17 cellular contexts compared by ENCODE assay signal in the genomic region with DNA sequence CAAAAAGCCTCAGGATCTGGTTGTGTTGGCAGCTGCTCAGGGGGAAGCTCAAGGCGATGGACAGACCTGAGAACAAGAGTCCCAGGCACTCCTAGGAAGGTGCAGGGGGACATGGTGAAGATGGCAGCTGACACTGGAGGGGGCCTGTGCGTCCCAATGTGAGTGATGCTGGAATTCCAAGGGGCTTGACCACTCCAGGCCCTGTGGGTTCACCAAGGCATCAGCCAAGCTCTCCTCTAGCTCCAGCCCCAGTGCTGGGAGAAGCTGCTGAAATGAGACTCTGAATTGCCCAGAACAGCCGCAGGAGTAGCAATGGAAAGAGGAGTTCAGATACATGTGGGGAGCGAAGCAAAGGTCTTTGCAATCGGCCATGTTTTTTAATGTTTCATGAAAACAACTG. TPM values are rescaled to one million over a fixed set of nuclear protein-coding genes. Genes with fewer than 3 reads are reported as not detected.
DNase-seq lines count a peak whose midpoint lies in the region; ATAC-seq, FAIRE-seq and TF ChIP-seq lines count a peak whose summit lies in the region.
"Had no signal": no experiment of that assay in that cellular context is flagged by ENCODE, and none has a peak within 500 bp of the region (broad histone marks: within the 10 kb centered on the region; RNA-seq: fewer than 3 reads in every experiment).

No MANE protein-coding gene starts in this region.

- H3K9me3 Mint-ChIP-seq in activated CD8-positive, alpha-beta memory T cell treated with anti-CD3 and anti-CD28 coated beads, Interleukin-2, amount 10 ng/mL, durations not matched to agents 7 days and 5 days (ENCODE audit: low read depth): no peaks in the 10 kb centered on the region
- no peaks in the 10 kb centered on the region for H3K9me3 Mint-ChIP-seq in CD4-positive, alpha-beta memory T cell
- no peaks in the 10 kb centered on the region for H3K9me3 Mint-ChIP-seq in activated CD8-positive, alpha-beta T cell treated with anti-CD3 and anti-CD28 coated beads, Interleukin-2, amount 10 ng/mL, durations not matched to agents 7 days and 5 days (ENCODE audit: insufficient read depth)
- no peaks in the 10 kb centered on the region for H3K9me3 Mint-ChIP-seq in naive thymus-derived CD8-positive, alpha-beta T cell
- H3K9me3 Mint-ChIP-seq: IgD-negative memory B cell had no signal

- TF ChIP-seq POLR2A in GM12892 (IDR thresholded peaks at IDR 0.05; ENCODE audit: low read depth, low read length): no peak

- H3K4me1 Mint-ChIP-seq in activated CD8-positive, alpha-beta memory T cell treated with anti-CD3 and anti-CD28 coated beads, Interleukin-2, amount 10 ng/mL, durations not matched to agents 7 days and 5 days: peaks cover 9% of the 10 kb centered on the region
- H3K4me1 Mint-ChIP-seq in CD4-positive, alpha-beta memory T cell: peaks cover 14 to 35% (median 17%) of the 10 kb centered on the region in 4 donors
- peaks cover 19% of the 10 kb centered on the region for H3K4me1 Mint-ChIP-seq in activated CD8-positive, alpha-beta T cell treated with anti-CD3 and anti-CD28 coated beads, Interleukin-2, amount 10 ng/mL, durations not matched to agents 7 days and 5 days (ENCODE audit: low read depth)
- peaks cover 8 to 22% (median 16%) of the 10 kb centered on the region in 4 donors for H3K4me1 Mint-ChIP-seq in naive thymus-derived CD8-positive, alpha-beta T cell

- intact Hi-C loops in CD4-positive, alpha-beta memory T cell (cut with micrococcal nuclease): no loop called here

- peaks cover 30% of the 10 kb centered on the region for H3K4me1 ChIP-seq in CD4-positive, alpha-beta memory T cell (ENCODE audit: insufficient read depth, low read length)
- H3K4me1 ChIP-seq: A549 had no signal

- no peaks in the 10 kb centered on the region for H3K9me3 ChIP-seq in CD4-positive, alpha-beta memory T cell (ENCODE audit: control insufficient read depth in 1 of 2, low read length in 2 of 2)
- H3K9me3 ChIP-seq: A549 had no signal

- no peak overlapping the region for H3K4me3 ChIP-seq in CD4-positive, alpha-beta memory T cell (ENCODE audit: low read length in 2 of 2)
- H3K4me3 ChIP-seq: A549, GM23248 had no signal

- CTCF ChIA-PET in activated CD8-positive, alpha-beta memory T cell treated with anti-CD3 and anti-CD28 coated beads, Interleukin-2, amount 10 ng/mL, durations not matched to agents 7 days and 5 days (lab: Charles Lee): interaction anchor here (1.8 to 4.1 kb wide), 2 partner anchors 9 to 114 kb away, joined by 4 to 24 read pairs; no protein-coding TSS in a partner anchor
- CTCF ChIA-PET in CD4-positive, alpha-beta memory T cell (lab: Charles Lee; ENCODE audit: partially characterized antibody): interaction anchor here (0.5 to 13.3 kb wide), 6 partner anchors 13 to 160 kb away, joined by 3 to 218 read pairs (median 13); no protein-coding TSS in a partner anchor
- CTCF ChIA-PET in activated CD8-positive, alpha-beta T cell treated with anti-CD3 and anti-CD28 coated beads, Interleukin-2, amount 10 ng/mL, durations not matched to agents 7 days and 5 days (lab: Charles Lee): interaction anchor here (1.8 to 2.6 kb wide), 4 partner anchors 20 to 160 kb away, joined by 7 to 10 read pairs (median 8); no protein-coding TSS in a partner anchor

- H3K4me3 Mint-ChIP-seq in activated CD8-positive, alpha-beta memory T cell treated with anti-CD3 and anti-CD28 coated beads, Interleukin-2, amount 10 ng/mL, durations not matched to agents 7 days and 5 days: no peak overlapping the region
- H3K4me3 Mint-ChIP-seq in CD4-positive, alpha-beta memory T cell: no peak overlapping the region
- no peak overlapping the region for H3K4me3 Mint-ChIP-seq in activated CD8-positive, alpha-beta T cell treated with anti-CD3 and anti-CD28 coated beads, Interleukin-2, amount 10 ng/mL, durations not matched to agents 7 days and 5 days
- no peak overlapping the region for H3K4me3 Mint-ChIP-seq in naive thymus-derived CD8-positive, alpha-beta T cell
- H3K4me3 Mint-ChIP-seq: IgD-negative memory B cell had no signal

- H3K36me3 Mint-ChIP-seq in activated CD8-positive, alpha-beta memory T cell treated with anti-CD3 and anti-CD28 coated beads, Interleukin-2, amount 10 ng/mL, durations not matched to agents 7 days and 5 days: peaks cover 57% of the 10 kb centered on the region
- H3K36me3 Mint-ChIP-seq in CD4-positive, alpha-beta memory T cell: peaks cover 69 to 84% of the 10 kb centered on the region in 2 donors
- H3K36me3 Mint-ChIP-seq in activated CD8-positive, alpha-beta T cell treated with anti-CD3 and anti-CD28 coated beads, Interleukin-2, amount 10 ng/mL, durations not matched to agents 7 days and 5 days (ENCODE audit: low read depth): peaks cover 71% of the 10 kb centered on the region
- peaks cover 7 to 84% (median 31%) of the 10 kb centered on the region in 3 donors for H3K36me3 Mint-ChIP-seq in naive thymus-derived CD8-positive, alpha-beta T cell

- H3K27me3 Mint-ChIP-seq in activated CD8-positive, alpha-beta memory T cell treated with anti-CD3 and anti-CD28 coated beads, Interleukin-2, amount 10 ng/mL, durations not matched to agents 7 days and 5 days: no peaks in the 10 kb centered on the region
- no peaks in the 10 kb centered on the region for H3K27me3 Mint-ChIP-seq in CD4-positive, alpha-beta memory T cell
- no peaks in the 10 kb centered on the region for H3K27me3 Mint-ChIP-seq in activated CD8-positive, alpha-beta T cell treated with anti-CD3 and anti-CD28 coated beads, Interleukin-2, amount 10 ng/mL, durations not matched to agents 7 days and 5 days (ENCODE audit: low read depth)
- H3K27me3 Mint-ChIP-seq in naive thymus-derived CD8-positive, alpha-beta T cell: no peaks in the 10 kb centered on the region
- H3K27me3 Mint-ChIP-seq: IgD-negative memory B cell had no signal

- POLR2A ChIA-PET in CD4-positive, alpha-beta memory T cell (lab: Charles Lee; ENCODE audit: partially characterized antibody): interaction anchor here (0.6 to 2.1 kb wide), 4 partner anchors 9 to 114 kb away, joined by 3 to 7 read pairs (median 4); a partner anchor contains a TSS
- POLR2A ChIA-PET in activated CD8-positive, alpha-beta T cell treated with anti-CD3 and anti-CD28 coated beads, Interleukin-2, amount 10 ng/mL, durations not matched to agents 7 days and 5 days (lab: Charles Lee): no interaction called here
- POLR2A ChIA-PET in naive thymus-derived CD8-positive, alpha-beta T cell (lab: Charles Lee): interaction anchor here (0.5 to 1.8 kb wide), 5 partner anchors 13 to 113 kb away, joined by 3 to 7 read pairs (median 3); a partner anchor contains a TSS

- no peak overlapping the region for H3K27ac ChIP-seq in CD4-positive, alpha-beta memory T cell (ENCODE audit: low read depth, low read length)
- H3K27ac ChIP-seq: A549, C4-2B, GM23248 had no signal

- no peak for ATAC-seq in activated CD8-positive, alpha-beta memory T cell treated with anti-CD3 and anti-CD28 coated beads, Interleukin-2, amount 10 ng/mL, durations not matched to agents 7 days and 5 days
- no peak for ATAC-seq in activated CD8-positive, alpha-beta T cell treated with anti-CD3 and anti-CD28 coated beads, Interleukin-2, amount 10 ng/mL, durations not matched to agents 7 days and 5 days
- no peak for ATAC-seq in naive thymus-derived CD8-positive, alpha-beta T cell
- ATAC-seq: A549 had no signal

- no peak for FAIRE-seq in GM12892 (lab: Jason Lieb, UNC)
- FAIRE-seq: A549 had no signal

- peaks cover 76% of the 10 kb centered on the region for H3K36me3 ChIP-seq in CD4-positive, alpha-beta memory T cell (ENCODE audit: insufficient read depth, low read length)

- H3K27ac Mint-ChIP-seq in activated CD8-positive, alpha-beta memory T cell treated with anti-CD3 and anti-CD28 coated beads, Interleukin-2, amount 10 ng/mL, durations not matched to agents 7 days and 5 days: peak overlapping the region; percentile 25
- peak overlapping the region in 6 of 7 donors; percentile 18 to 87 (median 82) for H3K27ac Mint-ChIP-seq in CD4-positive, alpha-beta memory T cell
- peak overlapping the region; percentile 50 for H3K27ac Mint-ChIP-seq in activated CD8-positive, alpha-beta T cell treated with anti-CD3 and anti-CD28 coated beads, Interleukin-2, amount 10 ng/mL, durations not matched to agents 7 days and 5 days
- H3K27ac Mint-ChIP-seq in naive thymus-derived CD8-positive, alpha-beta T cell: peak overlapping the region in 8 of 10 donors; percentile 40 to 86 (median 58)

- H3K27me3 ChIP-seq in CD4-positive, alpha-beta memory T cell (ENCODE audit: insufficient read depth, low read length): no peaks in the 10 kb centered on the region

- no peak for DNase-seq in activated CD8-positive, alpha-beta memory T cell treated with anti-CD3 and anti-CD28 coated beads, Interleukin-2, amount 10 ng/mL, durations not matched to agents 7 days and 5 days
- no peak for DNase-seq in activated CD8-positive, alpha-beta memory T cell treated with anti-CD3 and anti-CD28 coated beads, Interleukin-2, amount 50 U/mL, for 4 hours
- DNase-seq in CD4-positive, alpha-beta memory T cell: no peak
- DNase-seq in activated CD8-positive, alpha-beta T cell treated with anti-CD3 and anti-CD28 coated beads, Interleukin-2, amount 10 ng/mL, durations not matched to agents 7 days and 5 days: no peak
- DNase-seq in naive thymus-derived CD8-positive, alpha-beta T cell: no peak
- DNase-seq in GM12892 (ENCODE audit: insufficient read length): no peak
- no peak for DNase-seq in NCI-H446 (lab: John Stamatoyannopoulos, UW)
- no peak for DNase-seq in NCI-H2081 treated with DMSO at 0.1 percent for 48 hours (lab: John Stamatoyannopoulos, UW)
- DNase-seq: DND-41, GDM1, GM23248, NCI-H1417 treated with DMSO at 0.1 percent for 48 hours, NCI-H226, NCI-H69 had no signal

RNA-seq across cellular contexts. Expression of a gene that starts 16.0 kb away (rescaled TPM):
- 10 to 100 TPM; 57.9 to 87.6 TPM for total RNA-seq in activated CD8-positive, alpha-beta memory T cell treated with anti-CD3 and anti-CD28 coated beads, Interleukin-2, amount 10 ng/mL, durations not matched to agents 7 days and 5 days
- total RNA-seq in CD4-positive, alpha-beta memory T cell: 10 to 100 TPM; 52.7 to 54.2 TPM
- polyA plus RNA-seq in CD4-positive, alpha-beta memory T cell: 100 to 1,000 TPM; 107 to 123 TPM
- total RNA-seq in activated CD8-positive, alpha-beta T cell treated with anti-CD3 and anti-CD28 coated beads, Interleukin-2, amount 10 ng/mL, durations not matched to agents 7 days and 5 days: 10 to 100 TPM; 60.7 to 68.4 TPM
- 10 to 100 TPM; 37.2 to 38.0 TPM for total RNA-seq in naive thymus-derived CD8-positive, alpha-beta T cell
- polyA plus RNA-seq in naive thymus-derived CD8-positive, alpha-beta T cell: 10 to 100 TPM; 67.3 to 68.7 (median 68.6) TPM
- polyA plus RNA-seq in GM12892 (2012; ENCODE audit: missing spikeins): 4.6 TPM

Comparison
In these comparisons a context has a peak if more than half of its experiments do, and no peak if none do; other contexts are left out.
1. H3K27ac Mint-ChIP-seq: peak in every context shown above with its lines; median percentile 82 in CD4-positive, alpha-beta memory T cell; 58 in naive thymus-derived CD8-positive, alpha-beta T cell; 50 in activated CD8-positive, alpha-beta T cell treated with anti-CD3 and anti-CD28 coated beads, Interleukin-2, amount 10 ng/mL, durations not matched to agents 7 days and 5 days; 25 in activated CD8-positive, alpha-beta memory T cell treated with anti-CD3 and anti-CD28 coated beads, Interleukin-2, amount 10 ng/mL, durations not matched to agents 7 days and 5 days.